18 cellular contexts compared by ENCODE assay signal in genomic region chr17:21232033-21232749, GRCh38. TPM values are rescaled to one million over a fixed set of nuclear protein-coding genes. Genes with fewer than 3 reads are reported as not detected.
DNase-seq lines count a peak whose midpoint lies in the region; ATAC-seq, FAIRE-seq and TF ChIP-seq lines count a peak whose summit lies in the region.
"Had no signal": no experiment of that assay in that cellular context is flagged by ENCODE, and none has a peak within 500 bp of the region (broad histone marks: within the 10 kb centered on the region; RNA-seq: fewer than 3 reads in every experiment).

No MANE protein-coding gene starts in this region.

- H3K27ac ChIP-seq in HepG2 (ENCODE audit: extremely low read length, insufficient read depth, low read length) (no peak overlapping the region), right lobe of liver (no peak overlapping the region)
- H3K27ac ChIP-seq: BLaER1 treated with 17β-estradiol and CSF1 and Interleukin-3, amounts not matched to agents 10 nM and 100 nM had no signal

- ATAC-seq in HepG2 (no peak), right lobe of liver (no peak), WTC11 (no peak), Right ventricle myocardium inferior (no peak)
- no peak for ATAC-seq in stimulated activated naive CD8-positive, alpha-beta T cell treated with anti-CD3 and anti-CD28 coated beads, Interleukin-15, amount 100 ng/mL, for 72 hours
- ATAC-seq: CD8-positive, alpha-beta T cell; GM23338 had no signal

- FAIRE-seq in HepG2 (lab: Jason Lieb, UNC) (no peak), bronchial epithelial cell (lab: Jason Lieb, UNC) (peak; percentile 18), GM19239 (lab: Jason Lieb, UNC) (no peak)
- FAIRE-seq: GM12891 had no signal

- CTCF ChIA-PET in HepG2 (lab: Yijun Ruan, JAX; ENCODE audit: low intra/inter-chr PET ratio, low total read pairs) (no interaction called here), WTC11 (lab: Charles Lee) (no interaction called here)

- no peak for TF ChIP-seq POLR2A in HepG2 (IDR thresholded peaks at IDR 0.05; ENCODE audit: insufficient read depth in 1 of 2, low read depth in 2 of 2, low read length in 2 of 2)
- TF ChIP-seq POLR2A in right lobe of liver (IDR thresholded peaks at IDR 0.05): no peak

- no peak overlapping the region for H3K27ac Mint-ChIP-seq in WTC11
- H3K27ac Mint-ChIP-seq in stimulated activated naive CD8-positive, alpha-beta T cell treated with anti-CD3 and anti-CD28 coated beads, Interleukin-15, amount 100 ng/mL, for 72 hours: no peak overlapping the region
- H3K27ac Mint-ChIP-seq: B cell; CD8-positive, alpha-beta T cell; GM23338 had no signal

- H3K9ac ChIP-seq in HepG2 (ENCODE audit: insufficient read depth, low read depth, low read length): no peak overlapping the region
- H3K9ac ChIP-seq: BLaER1 treated with 17β-estradiol and CSF1 and Interleukin-3, amounts not matched to agents 10 nM and 100 nM had no signal

- no peak overlapping the region for H3K4me3 ChIP-seq in HepG2 (replicated peaks in 1 of 3; ENCODE audit: insufficient read depth in 1 of 3, low read depth in 2 of 3, low read length in 3 of 3)
- H3K4me3 ChIP-seq in right lobe of liver: no peak overlapping the region
- no peak overlapping the region for H3K4me3 ChIP-seq in bronchial epithelial cell (ENCODE audit: low read depth, low read length)
- H3K4me3 ChIP-seq: BLaER1 treated with 17β-estradiol and CSF1 and Interleukin-3, amounts not matched to agents 10 nM and 100 nM; GM23338 had no signal

- H3K27me3 ChIP-seq in HepG2 (ENCODE audit: control insufficient read depth in 1 of 2, insufficient read depth in 2 of 2, low read length in 2 of 2) (no peaks in the 10 kb centered on the region), right lobe of liver (no peaks in the 10 kb centered on the region), bronchial epithelial cell (ENCODE audit: control insufficient read depth, insufficient read depth, low read length) (no peaks in the 10 kb centered on the region)
- H3K27me3 ChIP-seq: BLaER1 treated with 17β-estradiol and CSF1 and Interleukin-3, amounts not matched to agents 10 nM and 100 nM had no signal

- no peak for TF ChIP-seq EP300 in HepG2 (IDR thresholded peaks at IDR 0.05; ENCODE audit: low read depth in 2 of 2, low read length in 2 of 2)
- TF ChIP-seq EP300 in HepG2 (CRISPR knock-in tag; IDR thresholded peaks at IDR 0.05; ENCODE audit: borderline replicate concordance): no peak

- peaks cover 11% of the 10 kb centered on the region; the same call in 1 of the 2 replicates for H3K4me1 ChIP-seq in HepG2 (ENCODE audit: insufficient read depth, low read length)
- no peaks in the 10 kb centered on the region for H3K4me1 ChIP-seq in right lobe of liver

- TF ChIP-seq RAD21 in HepG2 (CRISPR knock-in tag; IDR thresholded peaks at IDR 0.05): no peak

- H3K79me2 ChIP-seq in HepG2 (ENCODE audit: insufficient read depth, low read length): no peaks in the 10 kb centered on the region

- no peak overlapping the region for H3K4me2 ChIP-seq in HepG2 (ENCODE audit: low read depth, low read length)
- H3K4me2 ChIP-seq: BLaER1 treated with 17β-estradiol and CSF1 and Interleukin-3, amounts not matched to agents 10 nM and 100 nM; GM23338 had no signal

- H3K27me3 Mint-ChIP-seq in WTC11 (ENCODE audit: low read depth): peaks cover 8% of the 10 kb centered on the region; the same call in 1 of the 2 replicates
- H3K27me3 Mint-ChIP-seq in stimulated activated naive CD8-positive, alpha-beta T cell treated with anti-CD3 and anti-CD28 coated beads, Interleukin-15, amount 100 ng/mL, for 72 hours: no peaks in the 10 kb centered on the region
- H3K27me3 Mint-ChIP-seq: B cell had no signal

- H3K36me3 ChIP-seq in HepG2 (replicated peaks in 1 of 2; ENCODE audit: control insufficient read depth in 1 of 2, insufficient read depth in 2 of 2, low read length in 2 of 2): no peaks in the 10 kb centered on the region
- no peaks in the 10 kb centered on the region for H3K36me3 ChIP-seq in right lobe of liver
- no peaks in the 10 kb centered on the region for H3K36me3 ChIP-seq in bronchial epithelial cell (ENCODE audit: control insufficient read depth, insufficient read depth, low read length)

- H2AFZ ChIP-seq in HepG2 (ENCODE audit: low read length): no peak overlapping the region
- H2AFZ ChIP-seq: GM23338 had no signal

- BruUV-seq in HepG2 (replicated peaks; lab: Mats Ljungman, UMichigan): TSS peak; percentile 32

- H3K4me3 Mint-ChIP-seq in WTC11: no peak overlapping the region
- H3K4me3 Mint-ChIP-seq in stimulated activated naive CD8-positive, alpha-beta T cell treated with anti-CD3 and anti-CD28 coated beads, Interleukin-15, amount 100 ng/mL, for 72 hours: no peak overlapping the region
- H3K4me3 Mint-ChIP-seq: B cell; CD8-positive, alpha-beta T cell; GM23338 had no signal

- WGBS in HepG2 (ENCODE audit: low lambda C conversion rate): 27% methylated on average over 4 of the region's 4 CpGs
- WGBS in right lobe of liver (ENCODE audit: insufficient coverage, low coverage, low lambda C conversion rate, missing lambda C conversion rate): 76% methylated on average over 4 of the region's 4 CpGs

- intact Hi-C loops in HepG2 (cut with micrococcal nuclease; ENCODE audit: unreplicated experiment) (no loop called here), right lobe of liver (cut with DNase I) (no loop called here), Right ventricle myocardium inferior (cut with DNase I) (no loop called here)

- no peaks in the 10 kb centered on the region for H4K20me1 ChIP-seq in HepG2 (ENCODE audit: insufficient read depth, low read length)

- no peaks in the 10 kb centered on the region for H3K4me1 Mint-ChIP-seq in WTC11
- no peaks in the 10 kb centered on the region for H3K4me1 Mint-ChIP-seq in stimulated activated naive CD8-positive, alpha-beta T cell treated with anti-CD3 and anti-CD28 coated beads, Interleukin-15, amount 100 ng/mL, for 72 hours
- H3K4me1 Mint-ChIP-seq: B cell, GM23338 had no signal

- H3K9me3 ChIP-seq in HepG2 (ENCODE audit: low read length) (no peaks in the 10 kb centered on the region), right lobe of liver (no peaks in the 10 kb centered on the region)

- H3K36me3 Mint-ChIP-seq in WTC11: peaks cover 5% of the 10 kb centered on the region; the same call in 1 of the 2 replicates
- H3K36me3 Mint-ChIP-seq: CD8-positive, alpha-beta T cell had no signal

- DNase-seq in HepG2 (ENCODE audit: low spot score): no peak
- no peak for DNase-seq in right lobe of liver
- DNase-seq in WTC11 (ENCODE audit: low spot score): no peak
- DNase-seq in bronchial epithelial cell (ENCODE audit: low read depth): no peak
- DNase-seq in GM19239 (ENCODE audit: insufficient read length, low spot score): no peak
- no peak for DNase-seq in Right ventricle myocardium inferior (ENCODE audit: missing footprints)
- no peak for DNase-seq in stimulated activated naive CD8-positive, alpha-beta T cell treated with anti-CD3 and anti-CD28 coated beads, Interleukin-15, amount 100 ng/mL, for 72 hours
- DNase-seq: 8988T; CD8-positive, alpha-beta T cell; DMS 273 treated with DMSO at 0.1 percent for 48 hours; DMS53; DND-41; EL; H7 had no signal

- in situ Hi-C loops in HepG2 (cut with HindIII; ENCODE audit: extremely low pct_ligation_motif_present, low pct_unique_long_range_greater_than_20kb): no loop called here

- peaks cover 11% of the 10 kb centered on the region for H3K9me3 Mint-ChIP-seq in WTC11
- H3K9me3 Mint-ChIP-seq in stimulated activated naive CD8-positive, alpha-beta T cell treated with anti-CD3 and anti-CD28 coated beads, Interleukin-15, amount 100 ng/mL, for 72 hours: peaks cover 8 to 29% of the 10 kb centered on the region in 2 donors
- H3K9me3 Mint-ChIP-seq: GM23338 had no signal

- POLR2A ChIA-PET in HepG2 (lab: Yijun Ruan, JAX): no interaction called here
- POLR2A ChIA-PET in WTC11 (lab: Charles Lee): interaction anchor here (0.7 kb wide), 1 partner anchor 403 kb away, joined by 4 read pairs; no protein-coding TSS in a partner anchor

- TF ChIP-seq CTCF in HepG2 (CRISPR knock-in tag; IDR thresholded peaks at IDR 0.05) (no peak), right lobe of liver (IDR thresholded peaks at IDR 0.05) (no peak), WTC11 (IDR thresholded peaks at IDR 0.05) (no peak), bronchial epithelial cell (IDR thresholded peaks at IDR 0.05; ENCODE audit: insufficient read depth, low read length, severe bottlenecking) (no peak)

RNA-seq across cellular contexts. Expression of gene TMEM11, which starts 18.2 kb away (rescaled TPM):
- total RNA-seq in HepG2 (2016; rRNA removed; fragmentation: Illumina TruSeq; extraction: Trizol): 18.7 and 21.3 TPM in 2 replicates
- 9.9 and 11.5 TPM in 2 replicates for total RNA-seq in HepG2 (2016; cell fraction: cytosol; rRNA removed; fragmentation: Illumina TruSeq; extraction: Trizol; ENCODE audit: low read depth)
- total RNA-seq in HepG2 (2016; cell fraction: insoluble cytoplasmic fraction; rRNA removed; fragmentation: Illumina TruSeq; extraction: Trizol): 20.7 and 24.9 TPM in 2 replicates
- 17.5 and 20.5 TPM in 2 replicates for total RNA-seq in HepG2 (2016; cell fraction: membrane; rRNA removed; fragmentation: Illumina TruSeq; extraction: Trizol)
- 9.0 and 12.7 TPM in 2 replicates for total RNA-seq in HepG2 (2016; cell fraction: nucleus; rRNA removed; fragmentation: Illumina TruSeq; extraction: Trizol)
- polyA plus RNA-seq in HepG2 (2011; rRNA removed): 32.0 and 35.0 TPM in 2 replicates
- 31.7 and 43.1 TPM in 2 replicates for polyA plus RNA-seq in HepG2 (2011; cell fraction: cytosol; rRNA removed)
- polyA plus RNA-seq in HepG2 (2011; cell fraction: nucleus; rRNA removed): 16.5 and 21.3 TPM in 2 replicates
- 13.9 and 16.5 TPM in 2 replicates for polyA plus RNA-seq in HepG2 (2012)
- 13.0 and 15.6 TPM in 2 replicates for polyA plus RNA-seq in HepG2 (2016; cell fraction: cytosol; fragmentation: Illumina TruSeq; extraction: Trizol; ENCODE audit: low read depth)
- 37.7 and 39.9 TPM in 2 replicates for polyA plus RNA-seq in HepG2 (2016; cell fraction: insoluble cytoplasmic fraction; fragmentation: Illumina TruSeq; extraction: Trizol; ENCODE audit: low read depth)
- 19.7 and 22.0 TPM in 2 replicates for polyA plus RNA-seq in HepG2 (2016; cell fraction: membrane; fragmentation: Illumina TruSeq; extraction: Trizol; ENCODE audit: low read depth)
- 23.0 and 24.2 TPM in 2 replicates for polyA plus RNA-seq in HepG2 (2016; cell fraction: nucleus; fragmentation: Illumina TruSeq; extraction: Trizol; ENCODE audit: insufficient read depth, low read depth)
- polyA minus RNA-seq in HepG2 (2011; rRNA and poly(A)+ RNA removed; ENCODE audit: low replicate concordance): 49.2 and 83.5 TPM in 2 replicates
- 17.7 and 20.0 TPM in 2 replicates for polyA minus RNA-seq in HepG2 (2011; cell fraction: cytosol; rRNA and poly(A)+ RNA removed)
- polyA minus RNA-seq in HepG2 (2011; cell fraction: nucleus; rRNA and poly(A)+ RNA removed): 18.2 and 22.5 TPM in 2 replicates
- total RNA-seq in right lobe of liver: 10 to 100 TPM; 10.8 to 20.6 (median 11.7) TPM
- total RNA-seq in WTC11 (2021): 32.9 to 37.0 TPM (median 33.9 TPM) in 3 replicates
- 15.8 and 23.8 TPM in 2 replicates for total RNA-seq in bronchial epithelial cell
- total RNA-seq in Right ventricle myocardium inferior: 35.3 TPM

RNA-seq across cellular contexts. Expression of gene NATD1, which starts 21.0 kb away (rescaled TPM):
- total RNA-seq in HepG2 (2016; rRNA removed; fragmentation: Illumina TruSeq; extraction: Trizol) (0.31 and 0.45 TPM in 2 replicates), right lobe of liver (1 to 10 TPM; 3.3 to 5.5 (median 4.7) TPM), WTC11 (2021) (10.1 to 11.2 TPM (median 11.1 TPM) in 3 replicates), bronchial epithelial cell (0.53 and 0.77 TPM in 2 replicates), Right ventricle myocardium inferior (21.4 TPM)
- 0.18 and 0.30 TPM in 2 replicates for total RNA-seq in HepG2 (2016; cell fraction: cytosol; rRNA removed; fragmentation: Illumina TruSeq; extraction: Trizol; ENCODE audit: low read depth)
- total RNA-seq in HepG2 (2016; cell fraction: insoluble cytoplasmic fraction; rRNA removed; fragmentation: Illumina TruSeq; extraction: Trizol): 0.28 and 0.43 TPM in 2 replicates
- total RNA-seq in HepG2 (2016; cell fraction: membrane; rRNA removed; fragmentation: Illumina TruSeq; extraction: Trizol): 0.38 and 0.43 TPM in 2 replicates
- 0.34 and 0.44 TPM in 2 replicates for total RNA-seq in HepG2 (2016; cell fraction: nucleus; rRNA removed; fragmentation: Illumina TruSeq; extraction: Trizol)
- 2.3 and 2.9 TPM in 2 replicates for polyA plus RNA-seq in HepG2 (2011; rRNA removed)
- polyA plus RNA-seq in HepG2 (2011; cell fraction: cytosol; rRNA removed): 2.2 and 2.3 TPM in 2 replicates
- 2.5 and 3.4 TPM in 2 replicates for polyA plus RNA-seq in HepG2 (2011; cell fraction: nucleus; rRNA removed)
- polyA plus RNA-seq in HepG2 (2012): 2.2 and 3.4 TPM in 2 replicates
- polyA plus RNA-seq in HepG2 (2016; cell fraction: cytosol; fragmentation: Illumina TruSeq; extraction: Trizol; ENCODE audit: low read depth): 0.19 and 0.27 TPM in 2 replicates
- polyA plus RNA-seq in HepG2 (2016; cell fraction: insoluble cytoplasmic fraction; fragmentation: Illumina TruSeq; extraction: Trizol; ENCODE audit: low read depth): 0.74 and 0.80 TPM in 2 replicates
- 0.39 and 0.44 TPM in 2 replicates for polyA plus RNA-seq in HepG2 (2016; cell fraction: membrane; fragmentation: Illumina TruSeq; extraction: Trizol; ENCODE audit: low read depth)
- 1.1 TPM in 2 replicates for polyA plus RNA-seq in HepG2 (2016; cell fraction: nucleus; fragmentation: Illumina TruSeq; extraction: Trizol; ENCODE audit: insufficient read depth, low read depth)
- 2.3 and 4.5 TPM in 2 replicates for polyA minus RNA-seq in HepG2 (2011; rRNA and poly(A)+ RNA removed; ENCODE audit: low replicate concordance)
- polyA minus RNA-seq in HepG2 (2011; cell fraction: cytosol; rRNA and poly(A)+ RNA removed): 1.8 and 2.8 TPM in 2 replicates
- polyA minus RNA-seq in HepG2 (2011; cell fraction: nucleus; rRNA and poly(A)+ RNA removed): 1.5 and 2.9 TPM in 2 replicates

RNA-seq across cellular contexts. Expression of gene MAP2K3, which starts 52.3 kb away (rescaled TPM):
- 20.5 and 39.8 TPM in 2 replicates for total RNA-seq in HepG2 (2016; rRNA removed; fragmentation: Illumina TruSeq; extraction: Trizol)
- total RNA-seq in HepG2 (2016; cell fraction: cytosol; rRNA removed; fragmentation: Illumina TruSeq; extraction: Trizol; ENCODE audit: low read depth): 7.7 and 8.7 TPM in 2 replicates
- total RNA-seq in HepG2 (2016; cell fraction: insoluble cytoplasmic fraction; rRNA removed; fragmentation: Illumina TruSeq; extraction: Trizol): 18.3 and 35.2 TPM in 2 replicates
- total RNA-seq in HepG2 (2016; cell fraction: membrane; rRNA removed; fragmentation: Illumina TruSeq; extraction: Trizol): 33.7 and 35.8 TPM in 2 replicates
- 32.1 and 34.9 TPM in 2 replicates for total RNA-seq in HepG2 (2016; cell fraction: nucleus; rRNA removed; fragmentation: Illumina TruSeq; extraction: Trizol)
- polyA plus RNA-seq in HepG2 (2011; rRNA removed): 27.4 and 31.9 TPM in 2 replicates
- 31.3 and 32.8 TPM in 2 replicates for polyA plus RNA-seq in HepG2 (2011; cell fraction: cytosol; rRNA removed)
- polyA plus RNA-seq in HepG2 (2011; cell fraction: nucleus; rRNA removed): 53.3 and 53.4 TPM in 2 replicates
- polyA plus RNA-seq in HepG2 (2012): 39.9 and 42.2 TPM in 2 replicates
- polyA plus RNA-seq in HepG2 (2016; cell fraction: cytosol; fragmentation: Illumina TruSeq; extraction: Trizol; ENCODE audit: low read depth): 14.1 and 15.9 TPM in 2 replicates
- polyA plus RNA-seq in HepG2 (2016; cell fraction: insoluble cytoplasmic fraction; fragmentation: Illumina TruSeq; extraction: Trizol; ENCODE audit: low read depth): 67.2 and 88.4 TPM in 2 replicates
- polyA plus RNA-seq in HepG2 (2016; cell fraction: membrane; fragmentation: Illumina TruSeq; extraction: Trizol; ENCODE audit: low read depth): 51.1 and 52.5 TPM in 2 replicates
- 86.9 and 97.6 TPM in 2 replicates for polyA plus RNA-seq in HepG2 (2016; cell fraction: nucleus; fragmentation: Illumina TruSeq; extraction: Trizol; ENCODE audit: insufficient read depth, low read depth)
- 26.9 and 40.6 TPM in 2 replicates for polyA minus RNA-seq in HepG2 (2011; rRNA and poly(A)+ RNA removed; ENCODE audit: low replicate concordance)
- 19.3 and 21.4 TPM in 2 replicates for polyA minus RNA-seq in HepG2 (2011; cell fraction: cytosol; rRNA and poly(A)+ RNA removed)
- 16.0 and 18.3 TPM in 2 replicates for polyA minus RNA-seq in HepG2 (2011; cell fraction: nucleus; rRNA and poly(A)+ RNA removed)
- 10 to 100 TPM; 22.6 to 80.7 (median 60.7) TPM for total RNA-seq in right lobe of liver
- 33.7 to 39.7 TPM (median 35.3 TPM) in 3 replicates for total RNA-seq in WTC11 (2021)
- 5.3 and 7.7 TPM in 2 replicates for total RNA-seq in bronchial epithelial cell
- 37.7 TPM for total RNA-seq in Right ventricle myocardium inferior
